In genomic region chr11:133841279-133842043, GRCh38 we compare ENCODE assay signal across 20 cellular contexts. TPM values are rescaled to one million over a fixed set of nuclear protein-coding genes. Genes with fewer than 3 reads are reported as not detected.
A peak's percentile ranks its signal among the peaks of the same experiment; 100 is the strongest.
DNase-seq lines count a peak whose midpoint lies in the region; ATAC-seq and TF ChIP-seq lines count a peak whose summit lies in the region.
"Had no signal": no experiment of that assay in that cellular context is flagged by ENCODE, and none has a peak within 500 bp of the region (broad histone marks: within the 10 kb centered on the region; RNA-seq: fewer than 3 reads in every experiment).

No MANE protein-coding gene starts in this region.

- H3K9me3 Mint-ChIP-seq in activated naive CD4-positive, alpha-beta T cell treated with anti-CD3 and anti-CD28 coated beads, Interleukin-2, amount 50 U/mL, for 72 hours = peaks cover 0 to 6% of the 10 kb centered on the region in 2 donors
- H3K9me3 Mint-ChIP-seq in activated naive CD4-positive, alpha-beta T cell treated with anti-CD3 and anti-CD28 coated beads, Interleukin-2, amount 10 ng/mL, durations not matched to agents 7 days and 5 days = no peaks in the 10 kb centered on the region
- no peaks in the 10 kb centered on the region for H3K9me3 Mint-ChIP-seq in activated CD8-positive, alpha-beta T cell treated with anti-CD3 and anti-CD28 coated beads for 36 hours

- H3K27ac Mint-ChIP-seq in activated naive CD4-positive, alpha-beta T cell treated with anti-CD3 and anti-CD28 coated beads, Interleukin-2, amount 50 U/mL, for 72 hours = no peak overlapping the region
- H3K27ac Mint-ChIP-seq in activated naive CD4-positive, alpha-beta T cell treated with anti-CD3 and anti-CD28 coated beads, Interleukin-2, amount 10 ng/mL, durations not matched to agents 7 days and 5 days = no peak overlapping the region
- H3K27ac Mint-ChIP-seq in activated CD8-positive, alpha-beta T cell treated with anti-CD3 and anti-CD28 coated beads for 36 hours = no peak overlapping the region
- H3K27ac Mint-ChIP-seq: CD4-positive, alpha-beta memory T cell had no signal

- ATAC-seq in activated naive CD4-positive, alpha-beta T cell treated with anti-CD3 and anti-CD28 coated beads, Interleukin-2, amount 50 U/mL, for 72 hours = peak; percentile 20 to 28
- no peak for ATAC-seq in right lobe of liver
- no peak for ATAC-seq in HG02798 (IDR thresholded peaks at IDR 0.05; ENCODE audit: poor library complexity, unreplicated experiment)
- no peak for ATAC-seq in activated CD8-positive, alpha-beta T cell treated with anti-CD3 and anti-CD28 coated beads for 36 hours
- ATAC-seq: Panc1 had no signal

- peak overlapping the region; percentile 15 for H3K4ac ChIP-seq in neuronal stem cell (ENCODE audit: low read length)

- H3K27me3 Mint-ChIP-seq in activated naive CD4-positive, alpha-beta T cell treated with anti-CD3 and anti-CD28 coated beads, Interleukin-2, amount 10 ng/mL, durations not matched to agents 7 days and 5 days = peaks cover 16% of the 10 kb centered on the region
- H3K27me3 Mint-ChIP-seq in activated CD8-positive, alpha-beta T cell treated with anti-CD3 and anti-CD28 coated beads for 36 hours = peaks cover 6% of the 10 kb centered on the region

- no peaks in the 10 kb centered on the region for H3K36me3 ChIP-seq in neuronal stem cell (replicated peaks in 1 of 2; ENCODE audit: control insufficient read depth in 2 of 2, insufficient read depth in 2 of 2, low read length in 2 of 2)
- H3K36me3 ChIP-seq in right lobe of liver = no peaks in the 10 kb centered on the region

- H2AK5ac ChIP-seq in neuronal stem cell (ENCODE audit: low read depth, low read length) = peak overlapping the region; percentile 64

- H2BK15ac ChIP-seq in neuronal stem cell (ENCODE audit: low read length) = no peak overlapping the region

- no peak overlapping the region for H2BK120ac ChIP-seq in neuronal stem cell (ENCODE audit: low read depth, low read length)

- H3K4me2 ChIP-seq in neuronal stem cell (ENCODE audit: insufficient read depth, low read length, poor library complexity, severe bottlenecking) = no peak overlapping the region

- H3K4me1 Mint-ChIP-seq in activated naive CD4-positive, alpha-beta T cell treated with anti-CD3 and anti-CD28 coated beads, Interleukin-2, amount 10 ng/mL, durations not matched to agents 7 days and 5 days = no peaks in the 10 kb centered on the region
- no peaks in the 10 kb centered on the region for H3K4me1 Mint-ChIP-seq in activated CD8-positive, alpha-beta T cell treated with anti-CD3 and anti-CD28 coated beads for 36 hours (ENCODE audit: low read depth)

- CTCF ChIA-PET in activated naive CD4-positive, alpha-beta T cell treated with anti-CD3 and anti-CD28 coated beads, Interleukin-2, amount 10 ng/mL, durations not matched to agents 7 days and 5 days (lab: Charles Lee) = no interaction called here
- CTCF ChIA-PET in activated CD8-positive, alpha-beta T cell treated with anti-CD3 and anti-CD28 coated beads for 36 hours (lab: Charles Lee) = no interaction called here

- no peak overlapping the region for H4K91ac ChIP-seq in neuronal stem cell (ENCODE audit: low read depth, low read length, poor library complexity)

- H3K4me1 ChIP-seq in neuronal stem cell (ENCODE audit: control insufficient read depth in 2 of 2, insufficient read depth in 1 of 2, low read depth in 1 of 2, low read length in 2 of 2) = no peaks in the 10 kb centered on the region
- no peaks in the 10 kb centered on the region for H3K4me1 ChIP-seq in right lobe of liver

- no peak overlapping the region for H2AFZ ChIP-seq in neuronal stem cell (ENCODE audit: low read length)

- peak overlapping the region; percentile 76 for H3K18ac ChIP-seq in neuronal stem cell (ENCODE audit: low read length)

- intact Hi-C loops in right lobe of liver (cut with DNase I) = no loop called here
- intact Hi-C loops in activated CD8-positive, alpha-beta T cell treated with anti-CD3 and anti-CD28 coated beads for 36 hours (cut with micrococcal nuclease) = no loop called here

- no peak for DNase-seq in activated naive CD4-positive, alpha-beta T cell treated with anti-CD3 and anti-CD28 coated beads, Interleukin-2, amount 50 U/mL, for 72 hours (ENCODE audit: low spot score in 2 of 2)
- no peak for DNase-seq in activated naive CD4-positive, alpha-beta T cell treated with anti-CD3 and anti-CD28 coated beads, Interleukin-2, amount 10 ng/mL, durations not matched to agents 7 days and 5 days
- DNase-seq in ecto neural progenitor cell (ENCODE audit: low spot score) (peak; percentile 30), neuronal stem cell (ENCODE audit: low spot score) (no peak), right lobe of liver (no peak), pons (ENCODE audit: low spot score) (no peak)
- DNase-seq in activated CD8-positive, alpha-beta T cell treated with anti-CD3 and anti-CD28 coated beads for 36 hours = no peak
- DNase-seq: CD4-positive, alpha-beta memory T cell; NCI-H1105 treated with DMSO at 0.1 percent for 48 hours; NCI-H1694 treated with DMSO at 0.1 percent for 48 hours; NCI-H2107; NCI-H2227 treated with DMSO at 0.1 percent for 48 hours; NCI-H524 treated with DMSO at 0.1 percent for 48 hours; Right ventricle myocardium superior had no signal

- no peak overlapping the region for H2BK5ac ChIP-seq in neuronal stem cell (ENCODE audit: low read length)

- no peaks in the 10 kb centered on the region for H3K36me3 Mint-ChIP-seq in activated naive CD4-positive, alpha-beta T cell treated with anti-CD3 and anti-CD28 coated beads, Interleukin-2, amount 50 U/mL, for 72 hours
- no peaks in the 10 kb centered on the region for H3K36me3 Mint-ChIP-seq in activated naive CD4-positive, alpha-beta T cell treated with anti-CD3 and anti-CD28 coated beads, Interleukin-2, amount 10 ng/mL, durations not matched to agents 7 days and 5 days
- no peaks in the 10 kb centered on the region for H3K36me3 Mint-ChIP-seq in activated CD8-positive, alpha-beta T cell treated with anti-CD3 and anti-CD28 coated beads for 36 hours (ENCODE audit: low read depth)
- H3K36me3 Mint-ChIP-seq: CD4-positive, alpha-beta memory T cell had no signal

- no peak overlapping the region for H3K23ac ChIP-seq in neuronal stem cell (ENCODE audit: low read depth, low read length, poor library complexity)

- TF ChIP-seq POLR2A in right lobe of liver (IDR thresholded peaks at IDR 0.05) = no peak

- no peak for TF ChIP-seq CTCF in right lobe of liver (IDR thresholded peaks at IDR 0.05)
- TF ChIP-seq CTCF in activated CD8-positive, alpha-beta T cell treated with anti-CD3 and anti-CD28 coated beads for 36 hours (IDR thresholded peaks at IDR 0.05) = no peak

- no peaks in the 10 kb centered on the region for H3K9me3 ChIP-seq in neuronal stem cell (replicated peaks in 1 of 2; ENCODE audit: control insufficient read depth in 2 of 2, insufficient read depth in 1 of 2, low read depth in 1 of 2, low read length in 2 of 2)
- H3K9me3 ChIP-seq in right lobe of liver = no peaks in the 10 kb centered on the region

- no peak overlapping the region for H4K8ac ChIP-seq in neuronal stem cell (ENCODE audit: low read depth, low read length)

- WGBS in neuronal stem cell (ENCODE audit: extremely low coverage in 2 of 2, insufficient read length in 2 of 2, insufficient replicate concordance in 1 of 2), 2 donors = no CpG with 5 or more reads among the region's 12 CpGs
- 60% methylated on average over 8 of the region's 12 CpGs for WGBS in right lobe of liver (ENCODE audit: insufficient coverage, low coverage, low lambda C conversion rate, missing lambda C conversion rate)

- no peak overlapping the region for H3K4me3 Mint-ChIP-seq in activated naive CD4-positive, alpha-beta T cell treated with anti-CD3 and anti-CD28 coated beads, Interleukin-2, amount 10 ng/mL, durations not matched to agents 7 days and 5 days
- H3K4me3 Mint-ChIP-seq in activated CD8-positive, alpha-beta T cell treated with anti-CD3 and anti-CD28 coated beads for 36 hours = no peak overlapping the region
- H3K4me3 Mint-ChIP-seq: CD4-positive, alpha-beta memory T cell had no signal

- H3K27me3 ChIP-seq in neuronal stem cell (ENCODE audit: control insufficient read depth in 3 of 3, insufficient read depth in 3 of 3, low read depth in 1 of 3, low read length in 3 of 3) (no peaks in the 10 kb centered on the region), right lobe of liver (no peaks in the 10 kb centered on the region)

- H2BK12ac ChIP-seq in neuronal stem cell (ENCODE audit: low read length) = no peak overlapping the region

- peak overlapping the region; percentile 61 for H3K14ac ChIP-seq in neuronal stem cell (ENCODE audit: low read length)

- no peaks in the 10 kb centered on the region for H3K79me1 ChIP-seq in neuronal stem cell (ENCODE audit: low read depth, low read length)

- POLR2A ChIA-PET in activated CD8-positive, alpha-beta T cell treated with anti-CD3 and anti-CD28 coated beads for 36 hours (lab: Charles Lee) = no interaction called here

- H3K27ac ChIP-seq in neuronal stem cell (replicated peaks; ENCODE audit: low read length) (no peak overlapping the region), right lobe of liver (no peak overlapping the region)
- H3K27ac ChIP-seq: HL-60 had no signal

- H3K9ac ChIP-seq in neuronal stem cell (ENCODE audit: low read depth, low read length, poor library complexity) = no peak overlapping the region

- H3K4me3 ChIP-seq in neuronal stem cell (ENCODE audit: low read length in 2 of 2) = no peak overlapping the region
- no peak overlapping the region for H3K4me3 ChIP-seq in right lobe of liver

RNA-seq across cellular contexts. Expression of gene SPATA19, which starts 3.9 kb away (rescaled TPM):
- total RNA-seq in activated naive CD4-positive, alpha-beta T cell treated with anti-CD3 and anti-CD28 coated beads, Interleukin-2, amount 50 U/mL, for 72 hours = not detected
- polyA plus RNA-seq in neuronal stem cell (2013, experiment 1 of 2) = not detected
- not detected for polyA plus RNA-seq in neuronal stem cell (2013, experiment 2 of 2)
- total RNA-seq in right lobe of liver = not detected
- total RNA-seq in activated CD8-positive, alpha-beta T cell treated with anti-CD3 and anti-CD28 coated beads for 36 hours = not detected
- total RNA-seq: A172; CD4-positive, alpha-beta memory T cell; LHCN-M2; Right ventricle myocardium superior had no signal
- polyA plus RNA-seq: BJ; CD4-positive, alpha-beta memory T cell had no signal

Comparison
In these comparisons a context has a peak if more than half of its experiments do, and no peak if none do; other contexts are left out.
1. ATAC-seq: peak in activated naive CD4-positive, alpha-beta T cell treated with anti-CD3 and anti-CD28 coated beads, Interleukin-2, amount 50 U/mL, for 72 hours (2 of 2); none in right lobe of liver (0 of 4), HG02798 (single experiment) and activated CD8-positive, alpha-beta T cell treated with anti-CD3 and anti-CD28 coated beads for 36 hours (single experiment).